26 cellular contexts compared by ENCODE assay signal in the genomic region with DNA sequence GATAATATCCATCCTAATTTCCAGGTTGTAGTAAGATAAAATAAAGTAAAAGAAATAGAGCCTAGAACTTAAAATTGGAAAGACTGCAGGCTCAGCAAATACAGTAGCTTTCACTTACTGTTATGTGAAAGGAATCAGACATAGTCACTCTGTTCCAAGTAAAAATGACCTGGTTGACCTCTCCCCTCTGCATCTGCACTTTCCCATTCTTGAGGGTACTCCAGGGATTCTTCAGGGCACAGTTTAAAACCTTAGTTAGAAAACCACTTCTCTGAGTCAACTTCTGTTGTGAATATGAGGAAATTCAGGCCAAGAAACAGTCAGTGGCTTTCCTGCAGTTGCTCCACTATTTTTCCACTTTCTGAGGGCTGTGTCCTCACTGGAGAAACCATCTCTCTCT. TPM values are rescaled to one million over a fixed set of nuclear protein-coding genes. Genes with fewer than 3 reads are reported as not detected.
DNase-seq lines count a peak whose midpoint lies in the region; ATAC-seq and TF ChIP-seq lines count a peak whose summit lies in the region.
"Had no signal": no experiment of that assay in that cellular context is flagged by ENCODE, and none has a peak within 500 bp of the region (broad histone marks: within the 10 kb centered on the region; RNA-seq: fewer than 3 reads in every experiment).

No MANE protein-coding gene starts in this region.

- H2AFZ ChIP-seq in GM23338 = no peak overlapping the region

- no peak overlapping the region for H3K4me3 ChIP-seq in GM23338
- no peak overlapping the region for H3K4me3 ChIP-seq in cardiac fibroblast (replicated peaks in 1 of 2; ENCODE audit: low read depth in 2 of 2, low read length in 2 of 2)
- no peak overlapping the region for H3K4me3 ChIP-seq in lower lobe of right lung

- H3F3A ChIP-seq in GM23338 (replicated peaks; ENCODE audit: low read depth) = no peaks in the 10 kb centered on the region

- H3K79me2 ChIP-seq in GM23338 (replicated peaks; ENCODE audit: insufficient read depth) = peaks cover 46% of the 10 kb centered on the region

- H3K4me1 Mint-ChIP-seq in GM23338 = peaks cover 3% of the 10 kb centered on the region; the same call in 2 of the 3 replicates
- H3K4me1 Mint-ChIP-seq in stimulated activated naive B cell treated with anti-CD40 and anti-IgM and Interleukin-4, amounts not matched to agents 10 μg/mL and 1 μg/mL and 100 μg/mL, for 72 hours = no peaks in the 10 kb centered on the region
- H3K4me1 Mint-ChIP-seq: activated CD8-positive, alpha-beta memory T cell treated with anti-CD3 and anti-CD28 coated beads, Interleukin-2, amount 10 ng/mL, durations not matched to agents 7 days and 5 days; activated T-helper 17 cell treated with anti-CD3 and anti-CD28 coated beads, Interleukin-2, amount 50 U/mL, for 72 hours; B cell; brain; immature natural killer cell; stimulated activated naive CD8-positive, alpha-beta T cell treated with anti-CD3 and anti-CD28 coated beads, Interleukin-15, amount 100 ng/mL, for 72 hours had no signal

- H3K27ac ChIP-seq in GM23338 (ENCODE audit: low read depth) = peak overlapping the region; percentile 72; the same call in 1 of the 2 replicates
- no peak overlapping the region for H3K27ac ChIP-seq in lower lobe of right lung

- intact Hi-C loops in lower lobe of right lung (cut with DNase I) = no loop called here

- DNase-seq in GM23338 (ENCODE audit: low spot score) (no peak), cardiac fibroblast (ENCODE audit: low read depth in 2 of 2) (peak; percentile 4 to 61), lower lobe of right lung (no peak), NCI-H82 treated with DMSO at 0.1 percent for 48 hours (lab: John Stamatoyannopoulos, UW; ENCODE audit: unreplicated experiment) (no peak)
- no peak for DNase-seq in stimulated activated naive B cell treated with anti-CD40 and anti-IgM and Interleukin-4, amounts not matched to agents 10 μg/mL and 1 μg/mL and 100 μg/mL, for 72 hours
- DNase-seq: activated CD4-positive, alpha-beta T cell treated with anti-CD3 and anti-CD28 coated beads for 4 hours; activated CD8-positive, alpha-beta memory T cell treated with anti-CD3 and anti-CD28 coated beads, Interleukin-2, amount 10 ng/mL, durations not matched to agents 7 days and 5 days; COR-L47; cortex of kidney; HFFc6; immature natural killer cell; mesenchymal stem cell; NCI-H2227 treated with DMSO at 0.1 percent for 48 hours; NCI-H748 treated with DMSO at 0.1 percent for 48 hours; posterior cingulate gyrus; small intestine; stimulated activated CD4-positive, alpha-beta T cell treated with anti-CD3 and anti-CD28 coated beads, Interleukin-4, amount 100 ng/mL, for 1 hour; stimulated activated naive CD8-positive, alpha-beta T cell treated with anti-CD3 and anti-CD28 coated beads, Interleukin-15, amount 100 ng/mL, for 72 hours had no signal

- no peaks in the 10 kb centered on the region for H3K27me3 ChIP-seq in GM23338 (ENCODE audit: insufficient read depth)
- no peaks in the 10 kb centered on the region for H3K27me3 ChIP-seq in lower lobe of right lung (ENCODE audit: low read depth)

- no peak overlapping the region for H3K4me2 ChIP-seq in GM23338

- peaks cover 27% of the 10 kb centered on the region for H3K9me3 Mint-ChIP-seq in GM23338
- peaks cover 6 to 8% of the 10 kb centered on the region in 2 donors for H3K9me3 Mint-ChIP-seq in stimulated activated naive B cell treated with anti-CD40 and anti-IgM and Interleukin-4, amounts not matched to agents 10 μg/mL and 1 μg/mL and 100 μg/mL, for 72 hours
- H3K9me3 Mint-ChIP-seq: natural killer cell treated with Interleukin-12 subunit alpha and Interleukin-12 subunit beta and Interleukin-15 and Interleukin-18, amount 100 ng/mL, for 72 hours had no signal

- peaks cover 9% of the 10 kb centered on the region for H3K4me1 ChIP-seq in GM23338 (ENCODE audit: insufficient read depth)
- H3K4me1 ChIP-seq in lower lobe of right lung = peaks cover 7% of the 10 kb centered on the region

- H3K36me3 ChIP-seq in GM23338 (ENCODE audit: insufficient read depth) (peaks cover 11% of the 10 kb centered on the region; the same call in 1 of the 2 replicates), lower lobe of right lung (no peaks in the 10 kb centered on the region)

- peaks cover 48% of the 10 kb centered on the region for H3K36me3 Mint-ChIP-seq in GM23338 (ENCODE audit: low read depth)
- peaks cover 1 to 7% of the 10 kb centered on the region in 2 donors for H3K36me3 Mint-ChIP-seq in stimulated activated naive B cell treated with anti-CD40 and anti-IgM and Interleukin-4, amounts not matched to agents 10 μg/mL and 1 μg/mL and 100 μg/mL, for 72 hours
- H3K36me3 Mint-ChIP-seq: activated CD8-positive, alpha-beta memory T cell treated with anti-CD3 and anti-CD28 coated beads, Interleukin-2, amount 10 ng/mL, durations not matched to agents 7 days and 5 days; immature natural killer cell; natural killer cell treated with Interleukin-12 subunit alpha and Interleukin-12 subunit beta and Interleukin-15 and Interleukin-18, amount 100 ng/mL, for 72 hours had no signal

- no peak overlapping the region for H3K4me3 Mint-ChIP-seq in GM23338
- H3K4me3 Mint-ChIP-seq in stimulated activated naive B cell treated with anti-CD40 and anti-IgM and Interleukin-4, amounts not matched to agents 10 μg/mL and 1 μg/mL and 100 μg/mL, for 72 hours = no peak overlapping the region
- H3K4me3 Mint-ChIP-seq: activated CD8-positive, alpha-beta memory T cell treated with anti-CD3 and anti-CD28 coated beads, Interleukin-2, amount 10 ng/mL, durations not matched to agents 7 days and 5 days; activated naive CD8-positive, alpha-beta T cell; activated T-helper 17 cell treated with anti-CD3 and anti-CD28 coated beads, Interleukin-2, amount 50 U/mL, for 72 hours; B cell; brain; HFFc6; immature natural killer cell; natural killer cell treated with Interleukin-12 subunit alpha and Interleukin-12 subunit beta and Interleukin-15 and Interleukin-18, amount 100 ng/mL, for 72 hours; stimulated activated naive CD8-positive, alpha-beta T cell treated with anti-CD3 and anti-CD28 coated beads, Interleukin-15, amount 100 ng/mL, for 72 hours; type B pancreatic cell had no signal

- no peaks in the 10 kb centered on the region for H3K9me3 ChIP-seq in lower lobe of right lung

- H4K20me1 ChIP-seq in GM23338 (replicated peaks; ENCODE audit: insufficient read depth) = 0 out of 2 replicates have a peak, but pooled peaks cover 5% of the 10 kb centered on the region

- no peak for TF ChIP-seq CTCF in GM23338 (conservative IDR thresholded peaks at IDR 0.05; ENCODE audit: low read depth in 2 of 2)
- no peak for TF ChIP-seq CTCF in cardiac fibroblast (IDR thresholded peaks at IDR 0.05; ENCODE audit: low read depth, low read length)
- no peak for TF ChIP-seq CTCF in lower lobe of right lung (IDR thresholded peaks at IDR 0.05)

- no peaks in the 10 kb centered on the region for H3K9me2 ChIP-seq in GM23338 (ENCODE audit: insufficient read depth)

- no peak for ATAC-seq in GM23338
- ATAC-seq in lower lobe of right lung = peak; percentile 66 to 78
- ATAC-seq in stimulated activated naive B cell treated with anti-CD40 and anti-IgM and Interleukin-4, amounts not matched to agents 10 μg/mL and 1 μg/mL and 100 μg/mL, for 72 hours (replicated peaks) = no peak
- ATAC-seq in HG02885 (IDR thresholded peaks at IDR 0.05; ENCODE audit: poor library complexity, unreplicated experiment) = no peak
- ATAC-seq in HG02678 (IDR thresholded peaks at IDR 0.05; ENCODE audit: unreplicated experiment) = no peak
- ATAC-seq: activated CD8-positive, alpha-beta memory T cell treated with anti-CD3 and anti-CD28 coated beads, Interleukin-2, amount 10 ng/mL, durations not matched to agents 7 days and 5 days; activated T-helper 17 cell treated with anti-CD3 and anti-CD28 coated beads, Interleukin-2, amount 50 U/mL, for 72 hours; natural killer cell treated with Interleukin-12 subunit alpha and Interleukin-12 subunit beta and Interleukin-15 and Interleukin-18, amount 100 ng/mL, for 72 hours; stimulated activated naive CD8-positive, alpha-beta T cell treated with anti-CD3 and anti-CD28 coated beads, Interleukin-15, amount 100 ng/mL, for 72 hours had no signal

- no peak overlapping the region for H3K27ac Mint-ChIP-seq in GM23338
- peak overlapping the region; percentile 26 for H3K27ac Mint-ChIP-seq in stimulated activated naive B cell treated with anti-CD40 and anti-IgM and Interleukin-4, amounts not matched to agents 10 μg/mL and 1 μg/mL and 100 μg/mL, for 72 hours
- H3K27ac Mint-ChIP-seq: activated CD8-positive, alpha-beta memory T cell treated with anti-CD3 and anti-CD28 coated beads, Interleukin-2, amount 10 ng/mL, durations not matched to agents 7 days and 5 days; activated naive CD8-positive, alpha-beta T cell; activated T-helper 17 cell treated with anti-CD3 and anti-CD28 coated beads, Interleukin-2, amount 50 U/mL, for 72 hours; B cell; brain; HFFc6; immature natural killer cell; natural killer cell treated with Interleukin-12 subunit alpha and Interleukin-12 subunit beta and Interleukin-15 and Interleukin-18, amount 100 ng/mL, for 72 hours; stimulated activated naive CD8-positive, alpha-beta T cell treated with anti-CD3 and anti-CD28 coated beads, Interleukin-15, amount 100 ng/mL, for 72 hours; type B pancreatic cell had no signal

- H3K27me3 Mint-ChIP-seq in GM23338 (ENCODE audit: insufficient read depth, low read depth, poor library complexity) = no peaks in the 10 kb centered on the region
- H3K27me3 Mint-ChIP-seq in stimulated activated naive B cell treated with anti-CD40 and anti-IgM and Interleukin-4, amounts not matched to agents 10 μg/mL and 1 μg/mL and 100 μg/mL, for 72 hours = peaks cover 0 to 2% of the 10 kb centered on the region in 2 donors
- H3K27me3 Mint-ChIP-seq: activated naive CD8-positive, alpha-beta T cell; type B pancreatic cell had no signal

TF ChIP-seq in GM23338, 12 proteins besides CTCF, POLR2A, EP300 and RAD21 (continues in another document):
- TF ChIP-seq ZNF331 (CRISPR knock-in tag; IDR thresholded peaks at IDR 0.05; ENCODE audit: low read depth) = no peak

RNA-seq across cellular contexts. Expression of gene FRAS1, which starts 42.9 kb away (rescaled TPM):
- total RNA-seq in GM23338 (2014; rRNA removed; shearing (Covaris generic)) = 108 and 111 TPM in 2 replicates
- 10.3 and 12.4 TPM in 2 replicates for polyA plus RNA-seq in GM23338 (2016; fragmentation: Nextera tagmentation; extraction: Ambion mirVana)
- total RNA-seq in lower lobe of right lung = 9.2 TPM
- total RNA-seq: activated T-helper 17 cell treated with anti-CD3 and anti-CD28 coated beads, Interleukin-2, amount 50 U/mL, for 72 hours had no signal
- polyA plus RNA-seq: immature natural killer cell had no signal

Comparison
In these comparisons a context has a peak if more than half of its experiments do, and no peak if none do; other contexts are left out.
1. ATAC-seq: peak in lower lobe of right lung (2 of 2); none in GM23338 (single experiment), stimulated activated naive B cell treated with anti-CD40 and anti-IgM and Interleukin-4, amounts not matched to agents 10 μg/mL and 1 μg/mL and 100 μg/mL, for 72 hours (0 of 2), HG02885 (single experiment) and HG02678 (single experiment).
2. DNase-seq: peak in cardiac fibroblast (2 of 2); none in GM23338 (single experiment), lower lobe of right lung (single experiment), stimulated activated naive B cell treated with anti-CD40 and anti-IgM and Interleukin-4, amounts not matched to agents 10 μg/mL and 1 μg/mL and 100 μg/mL, for 72 hours (single experiment) and NCI-H82 treated with DMSO at 0.1 percent for 48 hours (single experiment).
3. RNA of gene FRAS1, which starts 42.9 kb away (total RNA-seq): 108 to 111 TPM in GM23338; 9.2 TPM in lower lobe of right lung (single experiment); every median in the first group is over 10 times any median in the second.